8 cellular contexts compared by ENCODE assay signal in the genomic region with DNA sequence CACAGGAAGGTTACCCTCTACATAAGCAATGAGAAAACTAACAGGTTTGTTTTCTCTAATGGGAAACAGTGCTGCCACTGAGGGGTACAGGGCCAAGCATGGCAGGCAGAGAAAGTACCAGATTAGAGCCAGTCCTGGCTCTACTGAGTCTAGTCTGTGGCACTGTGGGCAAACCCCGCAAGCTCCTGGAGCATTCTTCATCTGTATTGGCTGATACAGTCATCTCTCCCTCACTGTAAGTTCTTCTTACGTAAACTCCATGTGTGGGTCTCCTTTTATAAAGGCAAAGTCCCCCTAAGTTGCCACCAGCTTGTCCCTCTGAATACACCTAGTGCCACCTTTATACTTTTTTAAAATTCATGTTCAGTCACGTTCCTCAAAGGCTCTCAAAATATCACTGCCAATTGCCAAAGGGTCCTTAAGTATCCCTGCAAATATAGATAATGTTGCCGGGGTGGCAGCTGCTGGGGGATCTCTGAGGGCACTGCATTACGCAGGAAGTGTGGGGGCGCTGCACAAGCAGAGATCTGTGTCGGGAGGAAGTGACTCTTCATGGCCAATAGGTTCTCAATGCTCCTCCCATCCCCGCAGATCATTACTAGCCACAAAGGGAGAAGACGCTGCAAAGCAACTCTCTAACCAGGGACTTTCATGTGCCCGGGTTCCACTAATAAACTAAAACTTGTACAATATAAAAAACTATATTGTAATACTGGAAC. TPM values are rescaled to one million over a fixed set of nuclear protein-coding genes. Genes with fewer than 3 reads are reported as not detected.
DNase-seq lines count a peak whose midpoint lies in the region; ATAC-seq and TF ChIP-seq lines count a peak whose summit lies in the region.

No MANE protein-coding gene starts in this region.

- H4K8ac ChIP-seq in mesendoderm (ENCODE audit: low read depth, low read length): no peak overlapping the region

- peaks cover 89% of the 10 kb centered on the region for H3K4me1 Mint-ChIP-seq in activated B cell treated with CpG ODN at 0.5 μM for 24 hours

- no peaks in the 10 kb centered on the region for H3K9me3 Mint-ChIP-seq in activated B cell treated with CpG ODN at 0.5 μM for 24 hours

- H2AK5ac ChIP-seq in mesendoderm (ENCODE audit: low read length): no peak overlapping the region

- peaks cover 39% of the 10 kb centered on the region for H3K79me1 ChIP-seq in mesendoderm (ENCODE audit: low read length)

- peaks cover 54% of the 10 kb centered on the region for H4K20me1 ChIP-seq in MM.1S (ENCODE audit: insufficient read depth, low read length)

- H3K27me3 Mint-ChIP-seq in activated B cell treated with CpG ODN at 0.5 μM for 24 hours: no peaks in the 10 kb centered on the region

- no peak overlapping the region for H4K5ac ChIP-seq in mesendoderm (ENCODE audit: low read length)

- no peak overlapping the region for H3K18ac ChIP-seq in mesendoderm (ENCODE audit: low read length)

- POLR2A ChIA-PET in activated B cell treated with CpG ODN at 0.5 μM for 24 hours (lab: Charles Lee): interaction anchor here (0.5 to 4.5 kb wide), 7 partner anchors 9 to 51 kb away, joined by 3 to 70 read pairs (median 16); a partner anchor contains a TSS

- H2BK5ac ChIP-seq in mesendoderm (ENCODE audit: low read length): no peak overlapping the region

- H3K79me2 ChIP-seq in MM.1S (ENCODE audit: low read length): peaks cover 98% of the 10 kb centered on the region
- H3K79me2 ChIP-seq in mesendoderm (ENCODE audit: control insufficient read depth, insufficient read depth, low read length): peaks cover 68% of the 10 kb centered on the region

- peak overlapping the region; percentile 98 for H3K27ac Mint-ChIP-seq in activated B cell treated with CpG ODN at 0.5 μM for 24 hours

- H3K4me2 ChIP-seq in MM.1S (ENCODE audit: low read depth, low read length) (no peak overlapping the region), mesendoderm (ENCODE audit: low read length) (no peak overlapping the region)

- H3K27ac ChIP-seq in MM.1S (ENCODE audit: low read length) (no peak overlapping the region), mesendoderm (ENCODE audit: low read depth, low read length) (no peak overlapping the region)

- H3K23ac ChIP-seq in mesendoderm (ENCODE audit: low read length): no peak overlapping the region

- H3K4ac ChIP-seq in mesendoderm (ENCODE audit: low read depth, low read length): no peak overlapping the region

- H3K27me3 ChIP-seq in MM.1S (replicated peaks; ENCODE audit: insufficient read depth, low read length): no peaks in the 10 kb centered on the region
- no peaks in the 10 kb centered on the region for H3K27me3 ChIP-seq in mesendoderm (ENCODE audit: insufficient read depth, low read length, poor library complexity)

- TF ChIP-seq CTCF in activated B cell treated with CpG ODN at 0.5 μM for 24 hours (IDR thresholded peaks at IDR 0.05): no peak
- TF ChIP-seq CTCF in MM.1S (IDR thresholded peaks at IDR 0.05; ENCODE audit: low read length): no peak

- H3F3A ChIP-seq in MM.1S (ENCODE audit: insufficient read depth, low read length): peaks cover 7% of the 10 kb centered on the region

- WGBS in mesendoderm (ENCODE audit: extremely low coverage, insufficient coverage, low lambda C conversion rate): no CpG with 5 or more reads among the region's 10 CpGs

- H3K36me3 Mint-ChIP-seq in activated B cell treated with CpG ODN at 0.5 μM for 24 hours (ENCODE audit: low read depth): peaks cover 37% of the 10 kb centered on the region

- H3K9me3 ChIP-seq in MM.1S (replicated peaks; ENCODE audit: insufficient read depth, low read length): no peaks in the 10 kb centered on the region

- no peak overlapping the region for H3K9ac ChIP-seq in MM.1S (ENCODE audit: low read length)
- H3K9ac ChIP-seq in mesendoderm (ENCODE audit: low read length): no peak overlapping the region

- H2BK15ac ChIP-seq in mesendoderm (replicated peaks; ENCODE audit: low read depth): no peak overlapping the region

- H3K4me3 ChIP-seq in MM.1S (ENCODE audit: low read length) (no peak overlapping the region), mesendoderm (ENCODE audit: low read length) (no peak overlapping the region)

- no peaks in the 10 kb centered on the region for H3K36me3 ChIP-seq in MM.1S (replicated peaks; ENCODE audit: insufficient read depth, low read length)
- H3K36me3 ChIP-seq in mesendoderm (ENCODE audit: control insufficient read depth, insufficient read depth, low read length): peaks cover 3% of the 10 kb centered on the region

- no peak overlapping the region for H2AFZ ChIP-seq in MM.1S (ENCODE audit: low read length)

- ATAC-seq in GM18861 (IDR thresholded peaks at IDR 0.05; ENCODE audit: unreplicated experiment) (peak; percentile 45), HG03108 (IDR thresholded peaks at IDR 0.05; ENCODE audit: unreplicated experiment) (peak; percentile 44), activated B cell treated with CpG ODN at 0.5 μM for 24 hours (ENCODE audit: low read depth) (peak; percentile 86)

- DNase-seq in activated B cell treated with CpG ODN at 0.5 μM for 24 hours: peak; percentile 51
- peak; percentile 59 for DNase-seq in effector CD8-positive, alpha-beta T cell (lab: John Stamatoyannopoulos, UW)
- peak; percentile 58 to 64 for DNase-seq in stimulated activated CD8-positive, alpha-beta memory T cell treated with anti-CD3 and anti-CD28 coated beads, Interleukin-15, amount 100 ng/mL, for 4 hours (ENCODE audit: low read depth in 2 of 2)
- DNase-seq in NCI-H446 (lab: John Stamatoyannopoulos, UW): no peak
- DNase-seq in MM.1S: no peak
- DNase-seq in mesendoderm: no peak

- peak overlapping the region; percentile 82 for H3K4me3 Mint-ChIP-seq in activated B cell treated with CpG ODN at 0.5 μM for 24 hours

- intact Hi-C loops in activated B cell treated with CpG ODN at 0.5 μM for 24 hours (cut with micrococcal nuclease): loop anchor here (1.0 kb wide), 1 partner anchor 19 kb away; no protein-coding TSS in a partner anchor

- no peak overlapping the region for H2BK120ac ChIP-seq in mesendoderm (ENCODE audit: low read depth, low read length)

- peaks cover 10% of the 10 kb centered on the region for H3K4me1 ChIP-seq in MM.1S (ENCODE audit: low read length)
- H3K4me1 ChIP-seq in mesendoderm (ENCODE audit: control insufficient read depth, low read depth, low read length): peaks cover 6% of the 10 kb centered on the region

- H3K56ac ChIP-seq in mesendoderm (ENCODE audit: low read length): no peak overlapping the region

- no peaks in the 10 kb centered on the region for H3K9me2 ChIP-seq in MM.1S (replicated peaks; ENCODE audit: insufficient read depth, low read length)

- CTCF ChIA-PET in activated B cell treated with CpG ODN at 0.5 μM for 24 hours (lab: Charles Lee): interaction anchor here (0.6 to 2.2 kb wide), 4 partner anchors 10 to 25 kb away, joined by 3 to 7 read pairs (median 4); no protein-coding TSS in a partner anchor

RNA-seq across cellular contexts. Expression of a gene that starts 18.8 kb away (rescaled TPM):
- 212 and 236 TPM in 2 replicates for total RNA-seq in activated B cell treated with CpG ODN at 0.5 μM for 24 hours
- 68.5 TPM for polyA plus RNA-seq in mesendoderm (2013, experiment 1 of 2)
- polyA plus RNA-seq in mesendoderm (2013, experiment 2 of 2): 69.8 TPM

Comparison
In these comparisons a context has a peak if more than half of its experiments do, and no peak if none do; other contexts are left out.
1. DNase-seq: peak in activated B cell treated with CpG ODN at 0.5 μM for 24 hours (single experiment), effector CD8-positive, alpha-beta T cell (single experiment) and stimulated activated CD8-positive, alpha-beta memory T cell treated with anti-CD3 and anti-CD28 coated beads, Interleukin-15, amount 100 ng/mL, for 4 hours (2 of 2); none in NCI-H446 (0 of 2), MM.1S (single experiment) and mesendoderm (single experiment).
2. Peak in every context shown above with its lines, with median percentiles within 50 percentile points of each other: ATAC-seq.